Comparison of ENCODE assay signal across 26 cellular contexts in genomic region chr10:132249824-132250375, GRCh38.
"Had no signal": no experiment of that assay in that cellular context is flagged by ENCODE, and none has a peak within 500 bp of the region (broad histone marks: within the 10 kb centered on the region; RNA-seq: fewer than 3 reads in every experiment).

No MANE protein-coding gene starts in this region.

- FAIRE-seq: islet of Langerhans had no signal

- ATAC-seq: gastroesophageal sphincter, sciatic nerve had no signal

- DNase-seq: dorsolateral prefrontal cortex; effector CD4-positive, alpha-beta T cell; foreskin fibroblast; heart left ventricle; left cardiac atrium; left lung; mesenchymal stem cell; mucosa of descending colon; naive B cell; nucleus accumbens; stimulated activated CD4-positive, alpha-beta T cell treated with anti-CD3 and anti-CD28 coated beads, Interleukin-12 subunit alpha, Interleukin-12 subunit beta, amount 100 ng/mL, for 4 hours; stimulated activated CD4-positive, alpha-beta T cell treated with anti-CD3 and anti-CD28 coated beads, Interleukin-1b, Interleukin-23, amount 100 ng/mL, for 48 hours; stimulated activated CD4-positive, alpha-beta T cell treated with anti-CD3 and anti-CD28 coated beads, Interleukin-4, amount 100 ng/mL, for 1 hour; stimulated activated CD8-positive, alpha-beta memory T cell treated with anti-CD3 and anti-CD28 coated beads, Interleukin-4, amount 100 ng/mL, for 48 hours; stimulated activated naive CD4-positive, alpha-beta T cell; stimulated activated naive CD8-positive, alpha-beta T cell treated with anti-CD3 and anti-CD28 coated beads, Interleukin-15, amount 100 ng/mL, for 72 hours; transverse colon; upper lobe of right lung; uterus had no signal

- H3K4me3 ChIP-seq: dorsolateral prefrontal cortex, gastroesophageal sphincter, heart left ventricle, hepatocyte, left lung, mucosa of descending colon, prostate gland, smooth muscle cell, suprapubic skin, transverse colon, upper lobe of right lung, uterus had no signal
